Comparison of ENCODE assay signal across 1 cellular context in the genomic region with DNA sequence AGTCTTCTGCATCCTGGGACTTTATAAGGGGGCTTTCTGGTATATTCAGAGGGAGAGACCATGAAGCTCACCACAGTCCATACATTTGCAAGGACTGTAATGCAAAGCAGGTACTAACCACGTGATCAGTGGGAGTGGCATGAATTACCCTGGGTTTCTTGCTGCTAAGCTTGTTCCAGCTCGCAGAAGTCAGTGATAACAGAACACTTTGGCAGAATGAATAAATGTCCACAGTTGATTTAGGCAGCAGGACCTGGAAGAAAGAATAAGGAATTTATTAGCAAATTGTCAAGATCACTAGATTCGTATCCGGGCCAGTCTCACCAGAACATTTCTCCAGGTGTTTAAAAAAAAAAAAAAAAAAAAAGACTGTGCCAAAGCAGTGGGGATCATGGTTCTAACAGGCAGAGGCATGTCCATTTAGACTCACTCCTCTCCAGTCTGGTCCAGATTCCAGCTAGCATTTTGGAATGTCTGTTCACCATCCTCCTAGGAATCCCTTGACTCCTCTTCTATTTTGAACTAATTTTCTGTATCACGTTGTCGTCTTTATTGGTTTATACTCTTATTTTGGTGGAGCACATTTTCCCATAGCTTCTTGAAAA.
TF ChIP-seq lines count a peak whose summit lies in the region.

No MANE protein-coding gene starts in this region.

TF ChIP-seq in K562, 482 proteins besides CTCF, POLR2A, EP300 and RAD21 (continued from another document):
- TF ChIP-seq TFE3 (CRISPR knock-in tag; IDR thresholded peaks at IDR 0.05) (peak; percentile 89), USF1 (CRISPR knock-in tag; IDR thresholded peaks at IDR 0.05) (0 out of 2 replicates have a peak, but pooled peaks have one; percentile 22), ZNF146 (CRISPR knock-in tag; IDR thresholded peaks at IDR 0.05; ENCODE audit: unreplicated experiment) (no peak), DDX20 (tag; IDR thresholded peaks at IDR 0.05; ENCODE audit: low read depth) (no peak), HNRNPH1 (optimal IDR thresholded peaks at IDR 0.05; ENCODE audit: low read depth, low read length) (no peak), ZNF431 (CRISPR knock-in tag; IDR thresholded peaks at IDR 0.05) (no peak), TRIM24 (IDR thresholded peaks at IDR 0.05) (no peak), MAFG (tag; conservative IDR thresholded peaks at IDR 0.05) (no peak), PML (IDR thresholded peaks at IDR 0.05; ENCODE audit: low read length) (no peak), HMG20A (CRISPR knock-in tag; conservative IDR thresholded peaks at IDR 0.05) (no peak), ZSCAN32 (CRISPR knock-in tag; IDR thresholded peaks at IDR 0.05) (no peak), TSC22D4 (tag; IDR thresholded peaks at IDR 0.05) (no peak), ZNF316 (IDR thresholded peaks at IDR 0.05) (no peak), RAD51 (IDR thresholded peaks at IDR 0.05; ENCODE audit: borderline replicate concordance, low read depth) (peak; percentile 47; the same call in 1 of the 2 replicates), CBX1 (IDR thresholded peaks at IDR 0.05; ENCODE audit: low read depth) (no peak), ZNF445 (CRISPR knock-in tag; IDR thresholded peaks at IDR 0.05; ENCODE audit: low read depth) (no peak)
- TF ChIP-seq, protein P1, sequence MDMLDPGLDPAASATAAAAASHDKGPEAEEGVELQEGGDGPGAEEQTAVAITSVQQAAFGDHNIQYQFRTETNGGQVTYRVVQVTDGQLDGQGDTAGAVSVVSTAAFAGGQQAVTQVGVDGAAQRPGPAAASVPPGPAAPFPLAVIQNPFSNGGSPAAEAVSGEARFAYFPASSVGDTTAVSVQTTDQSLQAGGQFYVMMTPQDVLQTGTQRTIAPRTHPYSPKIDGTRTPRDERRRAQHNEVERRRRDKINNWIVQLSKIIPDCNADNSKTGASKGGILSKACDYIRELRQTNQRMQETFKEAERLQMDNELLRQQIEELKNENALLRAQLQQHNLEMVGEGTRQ (CRISPR knock-in tag; IDR thresholded peaks at IDR 0.05), result 0 out of 2 replicates have a peak, but pooled peaks have one; percentile 19
